8 cellular contexts compared by ENCODE assay signal in the genomic region with DNA sequence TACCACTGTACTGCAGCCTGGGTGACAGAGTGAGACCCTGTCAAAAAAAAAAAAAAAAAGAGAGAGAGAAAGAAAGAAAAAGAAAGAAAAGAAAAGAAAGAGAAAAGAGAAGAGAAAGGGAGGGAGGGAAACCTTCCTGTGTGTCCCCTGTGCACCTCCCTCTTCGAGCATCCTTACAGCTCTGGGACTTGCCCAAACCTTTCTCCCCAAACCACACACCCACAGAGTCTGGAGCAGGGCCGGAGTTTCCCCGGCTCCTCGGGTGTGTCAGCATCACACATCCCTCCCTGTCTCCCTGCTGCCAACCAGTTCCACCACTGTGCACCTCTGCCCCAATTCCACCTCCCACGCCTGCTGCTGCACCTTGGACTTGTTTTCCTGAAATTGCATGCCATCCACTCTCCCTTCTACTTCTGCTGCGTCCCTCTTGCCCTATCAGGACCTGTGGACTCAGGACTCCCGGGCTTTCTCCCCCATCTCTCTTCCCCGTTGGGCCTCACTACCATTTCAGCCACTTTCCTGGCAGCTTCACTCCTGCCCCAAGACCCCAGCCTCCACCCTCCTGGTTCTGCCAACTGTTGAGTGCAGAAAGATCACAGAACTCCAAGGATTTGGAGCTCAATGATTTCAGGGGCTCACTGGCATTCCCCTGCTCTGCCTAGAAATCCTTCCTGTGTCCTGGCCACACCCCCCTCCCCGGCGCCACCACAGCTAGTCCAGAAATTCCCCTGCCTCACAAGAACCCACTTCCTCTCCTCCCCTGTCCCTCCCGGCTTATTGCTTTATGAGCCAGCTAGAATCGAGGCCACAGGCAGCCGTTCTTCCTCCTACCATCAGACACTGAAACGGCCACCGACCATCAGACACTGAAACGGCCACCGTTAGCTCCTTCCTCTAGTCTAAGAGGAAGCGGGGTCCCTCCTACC. TPM values are rescaled to one million over a fixed set of nuclear protein-coding genes. Genes with fewer than 3 reads are reported as not detected.
DNase-seq lines count a peak whose midpoint lies in the region; ATAC-seq and TF ChIP-seq lines count a peak whose summit lies in the region.

No MANE protein-coding gene starts in this region.

- peak overlapping the region; percentile 36 to 93 (median 80) for H3K27ac Mint-ChIP-seq in CD8-positive, alpha-beta memory T cell
- peak overlapping the region; percentile 86 for H3K27ac Mint-ChIP-seq in activated CD8-positive, alpha-beta T cell treated with anti-CD3 and anti-CD28 coated beads, Interleukin-2, amount 10 ng/mL, durations not matched to agents 7 days and 5 days

- WGBS in IMR-90 (ENCODE audit: extremely low coverage in 2 of 2, insufficient read length in 1 of 2), 2 experiments = 43% methylated on average over 7 of the region's 18 CpGs; no CpG with 5 or more reads in 1 of the 2 experiments
- 40% methylated on average over 18 of the region's 18 CpGs for WGBS in right cardiac atrium

- no peaks in the 10 kb centered on the region for H4K20me1 ChIP-seq in IMR-90 (ENCODE audit: insufficient read depth, low read length)

- peak overlapping the region; percentile 43; the same call in 1 of the 2 replicates for H2AK5ac ChIP-seq in IMR-90 (ENCODE audit: low read depth, low read length)

- H2AK9ac ChIP-seq in IMR-90 (replicated peaks; ENCODE audit: low read depth, low read length, poor library complexity) = peak overlapping the region; percentile 18

- peak overlapping the region; percentile 57 for H2BK20ac ChIP-seq in IMR-90 (ENCODE audit: low read depth, low read length)

- no peaks in the 10 kb centered on the region for H3K27me3 Mint-ChIP-seq in CD8-positive, alpha-beta memory T cell
- no peaks in the 10 kb centered on the region for H3K27me3 Mint-ChIP-seq in activated CD8-positive, alpha-beta T cell treated with anti-CD3 and anti-CD28 coated beads, Interleukin-2, amount 10 ng/mL, durations not matched to agents 7 days and 5 days (ENCODE audit: low read depth)

- in situ Hi-C loops in IMR-90 (cut with MboI; ENCODE audit: low sequenced_read_pairs) = no loop called here

- peaks cover 0 to 21% (median 0%) of the 10 kb centered on the region in 3 donors for H3K36me3 Mint-ChIP-seq in CD8-positive, alpha-beta memory T cell
- peaks cover 4% of the 10 kb centered on the region for H3K36me3 Mint-ChIP-seq in activated CD8-positive, alpha-beta T cell treated with anti-CD3 and anti-CD28 coated beads, Interleukin-2, amount 10 ng/mL, durations not matched to agents 7 days and 5 days (ENCODE audit: low read depth)

- no peaks in the 10 kb centered on the region for H3K9me3 ChIP-seq in CD8-positive, alpha-beta memory T cell (ENCODE audit: low read length)
- H3K9me3 ChIP-seq in IMR-90 (ENCODE audit: control insufficient read depth, insufficient read depth, low read length) = no peaks in the 10 kb centered on the region
- H3K9me3 ChIP-seq in right cardiac atrium (ENCODE audit: control insufficient read depth, low read length) = no peaks in the 10 kb centered on the region

- H3K4me2 ChIP-seq in IMR-90 (ENCODE audit: low read depth, low read length) = peak overlapping the region; percentile 23; the same call in 1 of the 2 replicates

- POLR2A ChIA-PET in CD8-positive, alpha-beta memory T cell (lab: Charles Lee) = no interaction called here
- POLR2A ChIA-PET in IMR-90 (lab: Charles Lee; ENCODE audit: unreplicated experiment) = interaction anchor here (0.6 kb wide), 1 partner anchor 93 kb away, joined by 20 read pairs; no protein-coding TSS in a partner anchor
- POLR2A ChIA-PET in activated CD8-positive, alpha-beta T cell treated with anti-CD3 and anti-CD28 coated beads, Interleukin-2, amount 10 ng/mL, durations not matched to agents 7 days and 5 days (lab: Charles Lee) = interaction anchor here (0.8 to 1.5 kb wide), 3 partner anchors 212 to 275 kb away, joined by 3 to 4 read pairs (median 3); a partner anchor contains a TSS

- no peak for TF ChIP-seq CTCF in IMR-90 (conservative IDR thresholded peaks at IDR 0.05; ENCODE audit: low read depth, low read length)

- peak; percentile 80 for ATAC-seq in IMR-90 (ENCODE audit: low read depth)
- ATAC-seq in activated CD8-positive, alpha-beta T cell treated with anti-CD3 and anti-CD28 coated beads, Interleukin-2, amount 10 ng/mL, durations not matched to agents 7 days and 5 days = peak; percentile 46
- ATAC-seq in right cardiac atrium = peak; percentile 53 to 61
- no peak for ATAC-seq in GM21381 (IDR thresholded peaks at IDR 0.05; ENCODE audit: unreplicated experiment)

- H2AFZ ChIP-seq in IMR-90 (replicated peaks; ENCODE audit: low read length, poor library complexity) = peak overlapping the region; percentile 93

- peak overlapping the region; percentile 86; the same call in 1 of the 3 replicates for H2BK15ac ChIP-seq in IMR-90 (ENCODE audit: low read depth, low read length)

- peak overlapping the region; percentile 83 for H4K91ac ChIP-seq in IMR-90 (ENCODE audit: insufficient read depth, low read depth, low read length)

- no peaks in the 10 kb centered on the region for H3K27me3 ChIP-seq in CD8-positive, alpha-beta memory T cell (ENCODE audit: insufficient read depth, low read length, poor library complexity, severe bottlenecking)
- H3K27me3 ChIP-seq in IMR-90 (ENCODE audit: control insufficient read depth, insufficient read depth, low read length) = no peaks in the 10 kb centered on the region
- no peaks in the 10 kb centered on the region for H3K27me3 ChIP-seq in right cardiac atrium (ENCODE audit: control insufficient read depth, insufficient read depth)

- dilution Hi-C loops in IMR-90 (cut with HindIII; ENCODE audit: low sequenced_read_pairs, unreplicated experiment) = no loop called here

- H3K9me3 Mint-ChIP-seq in CD8-positive, alpha-beta memory T cell = no peaks in the 10 kb centered on the region
- no peaks in the 10 kb centered on the region for H3K9me3 Mint-ChIP-seq in activated CD8-positive, alpha-beta T cell treated with anti-CD3 and anti-CD28 coated beads, Interleukin-2, amount 10 ng/mL, durations not matched to agents 7 days and 5 days (ENCODE audit: insufficient read depth)

- H3K4me3 Mint-ChIP-seq in CD8-positive, alpha-beta memory T cell = peak overlapping the region in 4 of 7 donors; percentile 7 to 68 (median 44)
- H3K4me3 Mint-ChIP-seq in activated CD8-positive, alpha-beta T cell treated with anti-CD3 and anti-CD28 coated beads, Interleukin-2, amount 10 ng/mL, durations not matched to agents 7 days and 5 days = peak overlapping the region; percentile 23

- H3K18ac ChIP-seq in IMR-90 (ENCODE audit: low read depth, low read length) = no peak overlapping the region

- no peak for TF ChIP-seq RAD21 in IMR-90 (IDR thresholded peaks at IDR 0.05; ENCODE audit: low read length)

- peaks cover 12% of the 10 kb centered on the region for H3K4me1 ChIP-seq in CD8-positive, alpha-beta memory T cell (ENCODE audit: insufficient read depth, low read length)
- H3K4me1 ChIP-seq in IMR-90 (ENCODE audit: control insufficient read depth, insufficient read depth, low read length) = peaks cover 7% of the 10 kb centered on the region
- peaks cover 3% of the 10 kb centered on the region for H3K4me1 ChIP-seq in right cardiac atrium (ENCODE audit: control insufficient read depth, insufficient read depth, low read length)

- no peak for TF ChIP-seq POLR2A in IMR-90 (IDR thresholded peaks at IDR 0.05; ENCODE audit: low read depth, low read length)

- peak overlapping the region; percentile 79 for H3K4ac ChIP-seq in IMR-90 (ENCODE audit: low read depth, low read length)

- CTCF ChIA-PET in CD8-positive, alpha-beta memory T cell (lab: Charles Lee) = interaction anchor here (1.2 to 2.1 kb wide), 7 partner anchors 9 to 243 kb away, joined by 3 to 6 read pairs (median 4); a partner anchor contains a TSS
- CTCF ChIA-PET in IMR-90 (lab: Yijun Ruan, JAX) = interaction anchor here (0.8 to 1.5 kb wide), 4 partner anchors 9 to 92 kb away, joined by 3 to 4 read pairs (median 4); a partner anchor contains a TSS
- CTCF ChIA-PET in activated CD8-positive, alpha-beta T cell treated with anti-CD3 and anti-CD28 coated beads, Interleukin-2, amount 10 ng/mL, durations not matched to agents 7 days and 5 days (lab: Charles Lee) = interaction anchor here (0.6 to 11.4 kb wide), 7 partner anchors 8 to 306 kb away, joined by 3 to 122 read pairs (median 3); no protein-coding TSS in a partner anchor

- H3K36me3 ChIP-seq in CD8-positive, alpha-beta memory T cell (ENCODE audit: insufficient read depth, low read length) = no peaks in the 10 kb centered on the region
- peaks cover 11% of the 10 kb centered on the region; the same call in 1 of the 2 replicates for H3K36me3 ChIP-seq in IMR-90 (ENCODE audit: control insufficient read depth, insufficient read depth, low read length)

- peak overlapping the region; percentile 84 to 89 for H4K8ac ChIP-seq in IMR-90 (ENCODE audit: low read depth in 2 of 2, low read length in 2 of 2)

- H3K4me1 Mint-ChIP-seq in CD8-positive, alpha-beta memory T cell = peaks cover 11 to 14% (median 12%) of the 10 kb centered on the region in 3 donors
- peaks cover 19% of the 10 kb centered on the region for H3K4me1 Mint-ChIP-seq in activated CD8-positive, alpha-beta T cell treated with anti-CD3 and anti-CD28 coated beads, Interleukin-2, amount 10 ng/mL, durations not matched to agents 7 days and 5 days (ENCODE audit: low read depth)

- H3K14ac ChIP-seq in IMR-90 (replicated peaks; ENCODE audit: low read depth, low read length) = peak overlapping the region; percentile 80

- no peak overlapping the region for H2BK5ac ChIP-seq in IMR-90 (ENCODE audit: low read depth, low read length, poor library complexity, severe bottlenecking)

- H3K4me3 ChIP-seq in CD8-positive, alpha-beta memory T cell (ENCODE audit: low read length) = no peak overlapping the region
- H3K4me3 ChIP-seq in IMR-90 (ENCODE audit: insufficient read depth, low read depth, low read length) (no peak overlapping the region), right cardiac atrium (ENCODE audit: low read length) (no peak overlapping the region)

- intact Hi-C loops in IMR-90 (cut with micrococcal nuclease) = no loop called here
- intact Hi-C loops in right cardiac atrium (cut with DNase I) = loop anchor here in 1 of 4 donors (10.0 kb wide), 1 partner anchor 52 kb away; a partner anchor contains a TSS

- H3K9ac ChIP-seq in IMR-90 (ENCODE audit: low read depth, low read length) = peak overlapping the region; percentile 5; the same call in 1 of the 2 replicates

- peak overlapping the region; percentile 79 for H3K23ac ChIP-seq in IMR-90 (ENCODE audit: low read depth, low read length)

- no peak overlapping the region for H3K27ac ChIP-seq in CD8-positive, alpha-beta memory T cell (ENCODE audit: low read depth, low read length)
- no peak overlapping the region for H3K27ac ChIP-seq in IMR-90 (ENCODE audit: insufficient read depth, low read length)
- no peak overlapping the region for H3K27ac ChIP-seq in right cardiac atrium (ENCODE audit: low read length)

- peak overlapping the region; percentile 56 for H4K5ac ChIP-seq in IMR-90 (ENCODE audit: low read depth, low read length)

- no TSS peak for BruUV-seq in IMR-90 (replicated peaks; lab: Mats Ljungman, UMichigan)

- H2BK120ac ChIP-seq in IMR-90 (ENCODE audit: low read depth, low read length) = peak overlapping the region; percentile 71

- peak in 2 of 5 donors; percentile 19 to 40 for DNase-seq in CD8-positive, alpha-beta memory T cell
- DNase-seq in IMR-90 = peak; percentile 58
- peak; percentile 49 for DNase-seq in activated CD8-positive, alpha-beta T cell treated with anti-CD3 and anti-CD28 coated beads, Interleukin-2, amount 10 ng/mL, durations not matched to agents 7 days and 5 days
- peak in 1 of 3 donors; percentile 78 for DNase-seq in right cardiac atrium
- peak in 2 of 3 donors; percentile 13 to 20 for DNase-seq in stimulated activated CD4-positive, alpha-beta T cell treated with anti-CD3 and anti-CD28 coated beads, TNF-alpha, amount 100 ng/mL, for 48 hours (ENCODE audit: low read depth in 3 of 3)
- DNase-seq in NCI-H1105 treated with DMSO at 0.1 percent for 48 hours (lab: John Stamatoyannopoulos, UW) = no peak
- no peak for DNase-seq in RPMI8226

- 0 out of 4 replicates have a peak, but pooled peaks cover 0 to 7% of the 10 kb centered on the region in 2 experiments for H3K79me1 ChIP-seq in IMR-90 (ENCODE audit: low read depth in 1 of 2, low read length in 2 of 2)

- peaks cover 7% of the 10 kb centered on the region; the same call in 1 of the 2 replicates for H3K9me1 ChIP-seq in IMR-90 (ENCODE audit: insufficient read depth, low read length)

- H3K56ac ChIP-seq in IMR-90 (ENCODE audit: extremely low read depth, insufficient read depth, low read length) = peak overlapping the region; percentile 35; the same call in 1 of the 2 replicates

RNA-seq across cellular contexts. Expression of a gene that starts 3.7 kb away (rescaled TPM):
- total RNA-seq in CD8-positive, alpha-beta memory T cell = 1 to 10 TPM; 5.0 to 5.5 TPM
- not detected for polyA plus RNA-seq in CD8-positive, alpha-beta memory T cell
- total RNA-seq in IMR-90 (2012; rRNA removed) (0.56 and 0.72 TPM in 2 replicates), right cardiac atrium (1 to 10 TPM; 2.4 to 2.6 (median 2.5) TPM)
- polyA plus RNA-seq in IMR-90 (2012; rRNA removed) (6.7 and 8.8 TPM in 2 replicates), right cardiac atrium (2.9 TPM)
- polyA plus RNA-seq in IMR-90 (2012; cell fraction: cytosol; rRNA removed) = 1.7 and 2.4 TPM in 2 replicates
- polyA plus RNA-seq in IMR-90 (2012; cell fraction: nucleus; rRNA removed; ENCODE audit: low replicate concordance) = 68.1 and 111 TPM in 2 replicates
- total RNA-seq in activated CD8-positive, alpha-beta T cell treated with anti-CD3 and anti-CD28 coated beads, Interleukin-2, amount 10 ng/mL, durations not matched to agents 7 days and 5 days = 1 to 10 TPM; 6.4 to 7.3 TPM

RNA-seq across cellular contexts. Expression of a gene that starts 17.9 kb away (rescaled TPM):
- 10 to 100 TPM; 15.9 to 17.3 TPM for total RNA-seq in CD8-positive, alpha-beta memory T cell
- polyA plus RNA-seq in CD8-positive, alpha-beta memory T cell = 21.0 TPM
- total RNA-seq in IMR-90 (2012; rRNA removed) (14.7 and 15.6 TPM in 2 replicates), right cardiac atrium (10 to 100 TPM in 2 of 4 donors, 1 to 10 TPM in 2; 8.5 to 12.1 (median 9.9) TPM)
- polyA plus RNA-seq in IMR-90 (2012; rRNA removed) (17.1 and 17.9 TPM in 2 replicates), right cardiac atrium (22.5 TPM)
- polyA plus RNA-seq in IMR-90 (2012; cell fraction: cytosol; rRNA removed) = 18.9 and 28.9 TPM in 2 replicates
- polyA plus RNA-seq in IMR-90 (2012; cell fraction: nucleus; rRNA removed; ENCODE audit: low replicate concordance) = 34.0 and 51.0 TPM in 2 replicates
- 10 to 100 TPM; 16.8 to 21.0 TPM for total RNA-seq in activated CD8-positive, alpha-beta T cell treated with anti-CD3 and anti-CD28 coated beads, Interleukin-2, amount 10 ng/mL, durations not matched to agents 7 days and 5 days

RNA-seq across cellular contexts. Expression of a gene that starts 18.0 kb away (rescaled TPM):
- 10 to 100 TPM; 35.1 to 36.1 TPM for total RNA-seq in CD8-positive, alpha-beta memory T cell
- 15.8 TPM for polyA plus RNA-seq in CD8-positive, alpha-beta memory T cell
- total RNA-seq in IMR-90 (2012; rRNA removed) = 61.9 and 94.8 TPM in 2 replicates
- polyA plus RNA-seq in IMR-90 (2012; rRNA removed) = 14.9 and 16.1 TPM in 2 replicates
- 6.6 and 12.3 TPM in 2 replicates for polyA plus RNA-seq in IMR-90 (2012; cell fraction: cytosol; rRNA removed)
- polyA plus RNA-seq in IMR-90 (2012; cell fraction: nucleus; rRNA removed; ENCODE audit: low replicate concordance) = 13.2 and 21.8 TPM in 2 replicates
- total RNA-seq in activated CD8-positive, alpha-beta T cell treated with anti-CD3 and anti-CD28 coated beads, Interleukin-2, amount 10 ng/mL, durations not matched to agents 7 days and 5 days = 10 to 100 TPM; 30.3 to 32.2 TPM
- total RNA-seq in right cardiac atrium = 10 to 100 TPM; 56.9 to 67.5 (median 62.3) TPM
- polyA plus RNA-seq in right cardiac atrium = 18.7 TPM

RNA-seq across cellular contexts. Expression of a gene that starts 30.2 kb away (rescaled TPM):
- under 1 TPM; 0.07 to 0.11 TPM for total RNA-seq in CD8-positive, alpha-beta memory T cell
- polyA plus RNA-seq in CD8-positive, alpha-beta memory T cell = not detected
- not detected in 2 replicates for total RNA-seq in IMR-90 (2012; rRNA removed)
- not detected in 2 replicates for polyA plus RNA-seq in IMR-90 (2012; rRNA removed)
- polyA plus RNA-seq in IMR-90 (2012; cell fraction: cytosol; rRNA removed) = not detected in 2 replicates
- 0.01 TPM in 1 of 2 replicates, not detected in the other for polyA plus RNA-seq in IMR-90 (2012; cell fraction: nucleus; rRNA removed; ENCODE audit: low replicate concordance)
- under 1 TPM; 0.34 to 0.47 TPM for total RNA-seq in activated CD8-positive, alpha-beta T cell treated with anti-CD3 and anti-CD28 coated beads, Interleukin-2, amount 10 ng/mL, durations not matched to agents 7 days and 5 days
- under 1 TPM in 3 of 4 donors, not detected in 1; 0.06 to 0.09 (median 0.09) TPM for total RNA-seq in right cardiac atrium
- 0.02 TPM for polyA plus RNA-seq in right cardiac atrium

RNA-seq across cellular contexts. Expression of a gene that starts 56.1 kb away (rescaled TPM):
- total RNA-seq in CD8-positive, alpha-beta memory T cell = 10 to 100 TPM; 22.6 to 23.8 TPM
- 5.7 TPM for polyA plus RNA-seq in CD8-positive, alpha-beta memory T cell
- 4.5 and 5.3 TPM in 2 replicates for total RNA-seq in IMR-90 (2012; rRNA removed)
- 8.0 and 9.3 TPM in 2 replicates for polyA plus RNA-seq in IMR-90 (2012; rRNA removed)
- polyA plus RNA-seq in IMR-90 (2012; cell fraction: cytosol; rRNA removed) = 3.6 and 4.2 TPM in 2 replicates
- polyA plus RNA-seq in IMR-90 (2012; cell fraction: nucleus; rRNA removed; ENCODE audit: low replicate concordance) = 53.0 and 87.6 TPM in 2 replicates
- 10 to 100 TPM; 23.4 to 24.5 TPM for total RNA-seq in activated CD8-positive, alpha-beta T cell treated with anti-CD3 and anti-CD28 coated beads, Interleukin-2, amount 10 ng/mL, durations not matched to agents 7 days and 5 days
- 1 to 10 TPM; 4.8 to 5.5 (median 5.1) TPM for total RNA-seq in right cardiac atrium
- 5.0 TPM for polyA plus RNA-seq in right cardiac atrium

Comparison
In these comparisons a context has a peak if more than half of its experiments do, and no peak if none do; other contexts are left out.
1. DNase-seq: peak in IMR-90 (single experiment), activated CD8-positive, alpha-beta T cell treated with anti-CD3 and anti-CD28 coated beads, Interleukin-2, amount 10 ng/mL, durations not matched to agents 7 days and 5 days (single experiment) and stimulated activated CD4-positive, alpha-beta T cell treated with anti-CD3 and anti-CD28 coated beads, TNF-alpha, amount 100 ng/mL, for 48 hours (2 of 3); none in NCI-H1105 treated with DMSO at 0.1 percent for 48 hours (single experiment) and RPMI8226 (single experiment).